6 cellular contexts compared by ENCODE assay signal in the genomic region with DNA sequence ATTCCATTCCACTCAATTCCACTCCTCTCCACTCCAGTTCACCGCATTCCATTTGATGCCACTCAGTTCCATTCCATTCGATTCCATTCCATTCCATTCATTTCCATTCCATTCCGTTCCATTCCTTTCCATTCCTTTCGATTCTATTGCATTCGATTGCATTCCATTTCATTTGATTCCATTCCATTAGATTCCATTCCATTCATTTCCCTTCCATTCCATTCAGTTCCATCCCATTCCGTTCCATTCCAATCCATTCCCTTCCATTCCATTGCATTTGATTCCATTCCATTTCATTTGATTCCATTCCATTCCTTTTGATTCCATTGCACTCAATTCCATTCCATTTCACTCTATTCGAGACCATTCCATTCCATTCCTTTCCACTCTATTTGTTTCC.
A peak's percentile ranks its signal among the peaks of the same experiment; 100 is the strongest.
DNase-seq lines count a peak whose midpoint lies in the region; ATAC-seq, FAIRE-seq and TF ChIP-seq lines count a peak whose summit lies in the region.
"Not testable (repeated sequence)": the region's sequence is repeated elsewhere in the genome, so short reads cannot be mapped to it uniquely, and the experiment has no call there.

No MANE protein-coding gene starts in this region.

- not testable (repeated sequence) for H2AFZ ChIP-seq in GM23338; HepG2 (ENCODE audit: low read length)

- not testable (repeated sequence) for H3K23ac ChIP-seq in mesendoderm (ENCODE audit: low read length)

- not testable (repeated sequence) for H4K20me1 ChIP-seq in GM23338 (replicated peaks; ENCODE audit: insufficient read depth); HepG2 (ENCODE audit: insufficient read depth, low read length)

- not testable (repeated sequence) for H3K9me2 ChIP-seq in GM23338 (ENCODE audit: insufficient read depth)

- DNase-seq in GM23338 (ENCODE audit: low spot score); activated naive CD8-positive, alpha-beta T cell treated with anti-CD3 and anti-CD28 coated beads, Interleukin-2, amount 10 ng/mL, durations not matched to agents 7 days and 5 days; endodermal cell; HepG2 (ENCODE audit: low spot score); mesendoderm: not testable (repeated sequence)

- not testable (repeated sequence) for FAIRE-seq in HepG2 (lab: Jason Lieb, UNC)

- TF ChIP-seq POLR2A in HepG2 (IDR thresholded peaks at IDR 0.05; ENCODE audit: insufficient read depth in 1 of 2, low read depth in 2 of 2, low read length in 2 of 2), result not testable (repeated sequence)

- TF ChIP-seq CTCF in GM23338 (conservative IDR thresholded peaks at IDR 0.05; ENCODE audit: low read depth in 2 of 2); endodermal cell (conservative IDR thresholded peaks at IDR 0.05); HepG2 (CRISPR knock-in tag; IDR thresholded peaks at IDR 0.05): not testable (repeated sequence)

- H3K18ac ChIP-seq in mesendoderm (ENCODE audit: low read length), result not testable (repeated sequence)

- not testable (repeated sequence) for H2BK5ac ChIP-seq in mesendoderm (ENCODE audit: low read length)

- not testable (repeated sequence) for BruUV-seq in HepG2 (replicated peaks; lab: Mats Ljungman, UMichigan)

- H3K27ac ChIP-seq in GM23338 (ENCODE audit: low read depth); HUES6 (ENCODE audit: low read depth, low read length); endodermal cell (ENCODE audit: low read depth, low read length); HepG2 (ENCODE audit: extremely low read length, insufficient read depth, low read length); mesendoderm (ENCODE audit: low read depth, low read length): not testable (repeated sequence)

- CTCF ChIA-PET in HepG2 (lab: Yijun Ruan, JAX; ENCODE audit: low intra/inter-chr PET ratio, low total read pairs), result not testable (repeated sequence)

- TF ChIP-seq RAD21 in HepG2 (CRISPR knock-in tag; IDR thresholded peaks at IDR 0.05), result not testable (repeated sequence)

- H4K8ac ChIP-seq in mesendoderm (ENCODE audit: low read depth, low read length), result not testable (repeated sequence)

- in situ Hi-C loops in HepG2 (cut with HindIII; ENCODE audit: extremely low pct_ligation_motif_present, low pct_unique_long_range_greater_than_20kb), result not testable (repeated sequence)

- H3K27ac Mint-ChIP-seq in GM23338, endodermal cell: not testable (repeated sequence)
- peak overlapping the region; percentile 15 for H3K27ac Mint-ChIP-seq in activated naive CD8-positive, alpha-beta T cell treated with anti-CD3 and anti-CD28 coated beads, Interleukin-2, amount 10 ng/mL, durations not matched to agents 7 days and 5 days

- H3K9me3 Mint-ChIP-seq in GM23338, endodermal cell: not testable (repeated sequence)
- H3K9me3 Mint-ChIP-seq in activated naive CD8-positive, alpha-beta T cell treated with anti-CD3 and anti-CD28 coated beads, Interleukin-2, amount 10 ng/mL, durations not matched to agents 7 days and 5 days, result peaks cover 100% of the 10 kb centered on the region

- TF ChIP-seq EP300 in HepG2 (IDR thresholded peaks at IDR 0.05; ENCODE audit: low read depth in 2 of 2, low read length in 2 of 2); HepG2 (CRISPR knock-in tag; IDR thresholded peaks at IDR 0.05; ENCODE audit: borderline replicate concordance): not testable (repeated sequence)

- intact Hi-C loops in HepG2 (cut with micrococcal nuclease; ENCODE audit: unreplicated experiment), result not testable (repeated sequence)

- not testable (repeated sequence) for H3K9me3 ChIP-seq in HUES6 (ENCODE audit: control insufficient read depth, insufficient read depth, low read depth, low read length); endodermal cell (ENCODE audit: control insufficient read depth, low read length); HepG2 (ENCODE audit: low read length)

- H2BK120ac ChIP-seq in mesendoderm (ENCODE audit: low read depth, low read length), result not testable (repeated sequence)

- not testable (repeated sequence) for H3K4me2 ChIP-seq in GM23338; HepG2 (ENCODE audit: low read depth, low read length); mesendoderm (ENCODE audit: low read length)

- not testable (repeated sequence) for H3F3A ChIP-seq in GM23338 (replicated peaks; ENCODE audit: low read depth)

- POLR2A ChIA-PET in activated naive CD8-positive, alpha-beta T cell treated with anti-CD3 and anti-CD28 coated beads, Interleukin-2, amount 10 ng/mL, durations not matched to agents 7 days and 5 days (lab: Charles Lee); HepG2 (lab: Yijun Ruan, JAX): not testable (repeated sequence)

- H3K79me1 ChIP-seq in mesendoderm (ENCODE audit: low read length), result not testable (repeated sequence)

- H2AK5ac ChIP-seq in mesendoderm (ENCODE audit: low read length), result not testable (repeated sequence)

- H4K5ac ChIP-seq in mesendoderm (ENCODE audit: low read length), result not testable (repeated sequence)

- ATAC-seq in GM23338; activated naive CD8-positive, alpha-beta T cell treated with anti-CD3 and anti-CD28 coated beads, Interleukin-2, amount 10 ng/mL, durations not matched to agents 7 days and 5 days (ENCODE audit: low read depth); HepG2: not testable (repeated sequence)

- not testable (repeated sequence) for H3K4ac ChIP-seq in mesendoderm (ENCODE audit: low read depth, low read length)

- not testable (repeated sequence) for H3K4me1 ChIP-seq in GM23338 (ENCODE audit: insufficient read depth); HUES6 (ENCODE audit: control insufficient read depth, insufficient read depth, low read length); endodermal cell (ENCODE audit: control insufficient read depth, insufficient read depth, low read length); HepG2 (ENCODE audit: insufficient read depth, low read length); mesendoderm (ENCODE audit: control insufficient read depth, low read depth, low read length)

- not testable (repeated sequence) for H3K9ac ChIP-seq in HUES6 (ENCODE audit: low read length); endodermal cell (ENCODE audit: extremely low read depth, low read length, poor library complexity, severe bottlenecking); HepG2 (ENCODE audit: insufficient read depth, low read depth, low read length); mesendoderm (ENCODE audit: low read length)

- peaks cover 73% of the 10 kb centered on the region for H3K27me3 Mint-ChIP-seq in GM23338 (ENCODE audit: insufficient read depth, low read depth, poor library complexity)
- not testable (repeated sequence) for H3K27me3 Mint-ChIP-seq in activated naive CD8-positive, alpha-beta T cell treated with anti-CD3 and anti-CD28 coated beads, Interleukin-2, amount 10 ng/mL, durations not matched to agents 7 days and 5 days; endodermal cell (ENCODE audit: insufficient read depth)

- H2BK15ac ChIP-seq in mesendoderm (replicated peaks; ENCODE audit: low read depth), result not testable (repeated sequence)

- not testable (repeated sequence) for H3K4me1 Mint-ChIP-seq in GM23338; activated naive CD8-positive, alpha-beta T cell treated with anti-CD3 and anti-CD28 coated beads, Interleukin-2, amount 10 ng/mL, durations not matched to agents 7 days and 5 days; endodermal cell

- not testable (repeated sequence) for H3K56ac ChIP-seq in mesendoderm (ENCODE audit: low read length)

- H3K36me3 ChIP-seq in GM23338 (ENCODE audit: insufficient read depth), result peaks cover 76% of the 10 kb centered on the region
- H3K36me3 ChIP-seq in HUES6 (ENCODE audit: control insufficient read depth, insufficient read depth, low read length); endodermal cell (ENCODE audit: control insufficient read depth, insufficient read depth, low read length); HepG2 (replicated peaks in 1 of 2; ENCODE audit: control insufficient read depth in 1 of 2, insufficient read depth in 2 of 2, low read length in 2 of 2); mesendoderm (ENCODE audit: control insufficient read depth, insufficient read depth, low read length): not testable (repeated sequence)

- peak overlapping the region; percentile 1; the same call in 1 of the 2 replicates for H3K4me3 ChIP-seq in GM23338
- H3K4me3 ChIP-seq in HUES6 (ENCODE audit: low read depth, low read length), result 0 out of 2 replicates have a peak overlapping the region, but pooled peaks have one; percentile 1
- H3K4me3 ChIP-seq in endodermal cell (ENCODE audit: low read length), result peak overlapping the region; percentile 34
- H3K4me3 ChIP-seq in HepG2 (replicated peaks in 1 of 3; ENCODE audit: insufficient read depth in 1 of 3, low read depth in 2 of 3, low read length in 3 of 3), result not testable (repeated sequence)
- H3K4me3 ChIP-seq in mesendoderm (ENCODE audit: low read length), result peak overlapping the region; percentile 1

- not testable (repeated sequence) for H3K4me3 Mint-ChIP-seq in GM23338; activated naive CD8-positive, alpha-beta T cell treated with anti-CD3 and anti-CD28 coated beads, Interleukin-2, amount 10 ng/mL, durations not matched to agents 7 days and 5 days; endodermal cell

- H3K79me2 ChIP-seq in GM23338 (replicated peaks; ENCODE audit: insufficient read depth); HepG2 (ENCODE audit: insufficient read depth, low read length); mesendoderm (ENCODE audit: control insufficient read depth, insufficient read depth, low read length): not testable (repeated sequence)

- H3K27me3 ChIP-seq in GM23338 (ENCODE audit: insufficient read depth); HUES6 (ENCODE audit: control insufficient read depth, insufficient read depth, low read length); endodermal cell (ENCODE audit: control insufficient read depth, insufficient read depth, low read length, poor library complexity, severe bottlenecking); HepG2 (ENCODE audit: control insufficient read depth in 1 of 2, insufficient read depth in 2 of 2, low read length in 2 of 2); mesendoderm (ENCODE audit: insufficient read depth, low read length, poor library complexity): not testable (repeated sequence)

- H3K36me3 Mint-ChIP-seq in GM23338 (ENCODE audit: low read depth) (peaks cover 100% of the 10 kb centered on the region), endodermal cell (ENCODE audit: low read depth) (peaks cover 69% of the 10 kb centered on the region)
- peaks cover 95% of the 10 kb centered on the region for H3K36me3 Mint-ChIP-seq in activated naive CD8-positive, alpha-beta T cell treated with anti-CD3 and anti-CD28 coated beads, Interleukin-2, amount 10 ng/mL, durations not matched to agents 7 days and 5 days

- WGBS in endodermal cell (ENCODE audit: insufficient coverage in 1 of 2, insufficient read length in 1 of 2), 2 experiments, result 79 to 80% methylated on average over 7 of the region's 7 CpGs
- 6% methylated on average over 7 of the region's 7 CpGs for WGBS in HepG2 (ENCODE audit: low lambda C conversion rate)
- 100% methylated on average over 6 of the region's 7 CpGs for WGBS in mesendoderm (ENCODE audit: extremely low coverage, insufficient coverage, low lambda C conversion rate)
